ENCODE assay signal across 17 cellular contexts in the genomic region with DNA sequence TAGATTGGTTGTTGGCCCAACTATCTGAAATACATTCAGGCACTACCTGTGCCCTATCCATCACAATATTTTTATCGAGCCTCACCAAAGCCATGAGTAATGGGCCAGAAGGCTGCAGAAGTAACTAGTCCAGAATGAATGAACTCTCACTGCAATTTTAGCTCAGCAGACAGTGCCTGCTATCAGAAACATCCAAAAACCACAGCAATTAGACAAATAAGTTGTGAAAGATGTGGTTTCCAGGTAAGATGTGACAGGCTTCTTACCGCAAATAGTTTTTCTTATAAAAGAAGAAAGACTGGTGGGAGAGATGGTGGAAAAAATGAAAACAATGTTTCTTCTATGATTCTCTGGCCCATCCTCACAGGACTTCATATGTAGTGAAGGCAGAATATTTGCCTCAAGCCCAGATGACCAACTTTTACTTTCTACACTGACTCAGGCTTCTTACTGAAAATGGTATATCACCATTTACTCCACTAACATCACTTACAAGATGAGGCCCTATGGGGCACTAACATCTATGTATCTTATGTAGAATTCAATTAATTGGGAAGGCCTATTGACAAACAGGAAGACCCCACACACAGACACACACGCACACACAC. TPM values are rescaled to one million over a fixed set of nuclear protein-coding genes. Genes with fewer than 3 reads are reported as not detected.
A peak's percentile ranks its signal among the peaks of the same experiment; 100 is the strongest.
DNase-seq lines count a peak whose midpoint lies in the region; ATAC-seq, FAIRE-seq and TF ChIP-seq lines count a peak whose summit lies in the region.
"Had no signal": no experiment of that assay in that cellular context is flagged by ENCODE, and none has a peak within 500 bp of the region (broad histone marks: within the 10 kb centered on the region; RNA-seq: fewer than 3 reads in every experiment).

No MANE protein-coding gene starts in this region.

- WGBS in trophoblast cell (ENCODE audit: extremely low coverage, insufficient coverage, insufficient read length): no CpG with 5 or more reads among the region's 3 CpGs

- H3K4me3 Mint-ChIP-seq in activated CD4-positive, alpha-beta T cell treated with anti-CD3 and anti-CD28 coated beads, Interleukin-2, amount 10 ng/mL, durations not matched to agents 24 days and 14 days: peak overlapping the region; percentile 62

- peak overlapping the region; percentile 91 for H3K27ac Mint-ChIP-seq in activated CD4-positive, alpha-beta T cell treated with anti-CD3 and anti-CD28 coated beads, Interleukin-2, amount 10 ng/mL, durations not matched to agents 24 days and 14 days

- H4K12ac ChIP-seq in trophoblast cell (ENCODE audit: low read depth, low read length): no peak overlapping the region

- peaks cover 57% of the 10 kb centered on the region for H3K4me1 Mint-ChIP-seq in activated CD4-positive, alpha-beta T cell treated with anti-CD3 and anti-CD28 coated beads, Interleukin-2, amount 10 ng/mL, durations not matched to agents 24 days and 14 days

- H3K9ac ChIP-seq in MM.1S (ENCODE audit: low read length) (no peak overlapping the region), trophoblast cell (ENCODE audit: low read length) (no peak overlapping the region), kidney (ENCODE audit: low read length in 2 of 2) (no peak overlapping the region)

- H3K4me3 ChIP-seq in MM.1S (ENCODE audit: low read length) (no peak overlapping the region), trophoblast cell (ENCODE audit: low read depth, low read length) (no peak overlapping the region), kidney (ENCODE audit: low read length in 2 of 2) (no peak overlapping the region)
- H3K4me3 ChIP-seq: A549, vagina had no signal

- H3K4me1 ChIP-seq in MM.1S (ENCODE audit: low read length) (peaks cover 38% of the 10 kb centered on the region), trophoblast cell (ENCODE audit: control insufficient read depth in 1 of 2, insufficient read depth in 2 of 2, low read length in 2 of 2) (no peaks in the 10 kb centered on the region), kidney (ENCODE audit: control insufficient read depth in 1 of 2, insufficient read depth in 1 of 2, low read depth in 1 of 2, low read length in 2 of 2) (peaks cover 9 to 15% of the 10 kb centered on the region in 2 donors)

- TF ChIP-seq CTCF in MM.1S (IDR thresholded peaks at IDR 0.05; ENCODE audit: low read length) (no peak), kidney (IDR thresholded peaks at IDR 0.05; ENCODE audit: borderline replicate concordance, extremely low read depth, insufficient read depth) (no peak)

- H2BK12ac ChIP-seq in trophoblast cell (ENCODE audit: low read length): no peak overlapping the region

- FAIRE-seq in kidney (lab: Jason Lieb, UNC): no peak
- FAIRE-seq: A549 had no signal

- H3F3A ChIP-seq in MM.1S (ENCODE audit: insufficient read depth, low read length): peaks cover 24% of the 10 kb centered on the region

- H4K20me1 ChIP-seq in MM.1S (ENCODE audit: insufficient read depth, low read length): no peaks in the 10 kb centered on the region

- H3K79me2 ChIP-seq in MM.1S (ENCODE audit: low read length) (peaks cover 64% of the 10 kb centered on the region), trophoblast cell (ENCODE audit: control insufficient read depth, insufficient read depth, low read length, poor library complexity) (no peaks in the 10 kb centered on the region)

- H3K36me3 Mint-ChIP-seq in activated CD4-positive, alpha-beta T cell treated with anti-CD3 and anti-CD28 coated beads, Interleukin-2, amount 10 ng/mL, durations not matched to agents 24 days and 14 days (ENCODE audit: low read depth): peaks cover 21% of the 10 kb centered on the region

- H3K27ac ChIP-seq in MM.1S (ENCODE audit: low read length): no peak overlapping the region
- H3K27ac ChIP-seq in angular gyrus (ENCODE audit: low read depth, low read length): peak overlapping the region; percentile 94
- H3K27ac ChIP-seq in trophoblast cell (ENCODE audit: low read depth, low read length): no peak overlapping the region
- H3K27ac ChIP-seq in kidney (ENCODE audit: low read depth in 2 of 2, low read length in 2 of 2): no peak overlapping the region
- H3K27ac ChIP-seq: vagina had no signal

- H3K14ac ChIP-seq in trophoblast cell (ENCODE audit: low read length): no peak overlapping the region

- H3K9me3 ChIP-seq in MM.1S (replicated peaks; ENCODE audit: insufficient read depth, low read length) (no peaks in the 10 kb centered on the region), trophoblast cell (ENCODE audit: insufficient read depth, low read depth, low read length) (no peaks in the 10 kb centered on the region), kidney (ENCODE audit: control insufficient read depth in 1 of 2, low read length in 2 of 2) (no peaks in the 10 kb centered on the region)
- H3K9me3 ChIP-seq: A549, Caco-2, vagina had no signal

- H2BK5ac ChIP-seq in trophoblast cell (ENCODE audit: low read depth, low read length, poor library complexity): no peak overlapping the region

- no peaks in the 10 kb centered on the region for H3K79me1 ChIP-seq in trophoblast cell (ENCODE audit: low read length)

- no peak overlapping the region for H2AK5ac ChIP-seq in trophoblast cell (ENCODE audit: low read length)

- H3K18ac ChIP-seq in trophoblast cell (ENCODE audit: low read length): no peak overlapping the region

- ATAC-seq in HG02588 (IDR thresholded peaks at IDR 0.05; ENCODE audit: unreplicated experiment): no peak
- ATAC-seq: A549, left colon had no signal

- no peak overlapping the region for H4K8ac ChIP-seq in trophoblast cell (ENCODE audit: low read depth, low read length)

- H3K23ac ChIP-seq in trophoblast cell (ENCODE audit: low read length): no peak overlapping the region

- H3K27me3 Mint-ChIP-seq in activated CD4-positive, alpha-beta T cell treated with anti-CD3 and anti-CD28 coated beads, Interleukin-2, amount 10 ng/mL, durations not matched to agents 24 days and 14 days: no peaks in the 10 kb centered on the region

- H3K4me2 ChIP-seq in MM.1S (ENCODE audit: low read depth, low read length): peak overlapping the region; percentile 30; the same call in 1 of the 2 replicates
- H3K4me2 ChIP-seq in trophoblast cell (ENCODE audit: low read length): no peak overlapping the region

- no peak overlapping the region for H4K91ac ChIP-seq in trophoblast cell (ENCODE audit: low read depth, low read length)

- H3K27me3 ChIP-seq in MM.1S (replicated peaks; ENCODE audit: insufficient read depth, low read length) (0 out of 2 replicates have a peak, but pooled peaks cover 3% of the 10 kb centered on the region), trophoblast cell (ENCODE audit: insufficient read depth, low read length) (no peaks in the 10 kb centered on the region)
- H3K27me3 ChIP-seq: vagina had no signal

- no peaks in the 10 kb centered on the region for H3K9me2 ChIP-seq in MM.1S (replicated peaks; ENCODE audit: insufficient read depth, low read length)

- H3K4ac ChIP-seq in trophoblast cell (ENCODE audit: low read depth, low read length): no peak overlapping the region

- H3K36me3 ChIP-seq in MM.1S (replicated peaks; ENCODE audit: insufficient read depth, low read length) (no peaks in the 10 kb centered on the region), trophoblast cell (ENCODE audit: control insufficient read depth in 1 of 2, insufficient read depth in 2 of 2, low read length in 2 of 2) (no peaks in the 10 kb centered on the region), kidney (ENCODE audit: control insufficient read depth in 1 of 2, insufficient read depth in 2 of 2, low read length in 2 of 2) (no peaks in the 10 kb centered on the region)
- H3K36me3 ChIP-seq: vagina had no signal

- H3K9me3 Mint-ChIP-seq in activated CD4-positive, alpha-beta T cell treated with anti-CD3 and anti-CD28 coated beads, Interleukin-2, amount 10 ng/mL, durations not matched to agents 24 days and 14 days: no peaks in the 10 kb centered on the region

- H2AFZ ChIP-seq in MM.1S (ENCODE audit: low read length): no peak overlapping the region
- H2AFZ ChIP-seq in trophoblast cell (ENCODE audit: insufficient read depth, low read length, poor library complexity): no peak overlapping the region

- DNase-seq in activated CD4-positive, alpha-beta T cell treated with anti-CD3 and anti-CD28 coated beads, Interleukin-2, amount 10 ng/mL, durations not matched to agents 24 days and 14 days: peak; percentile 65
- no peak for DNase-seq in activated CD4-positive, alpha-beta T cell treated with anti-CD3 and anti-CD28 coated beads, Interleukin-2, amount 50 U/mL, for 48 hours
- peak; percentile 60 for DNase-seq in MM.1S
- peak; percentile 83 to 94 for DNase-seq in trophoblast cell
- no peak for DNase-seq in kidney
- no peak for DNase-seq in NCI-H1436 (lab: John Stamatoyannopoulos, UW)
- DNase-seq: Caco-2, GF-D8, GOT3, left colon had no signal

- intact Hi-C loops in activated CD4-positive, alpha-beta T cell treated with anti-CD3 and anti-CD28 coated beads, Interleukin-2, amount 10 ng/mL, durations not matched to agents 24 days and 14 days (cut with micrococcal nuclease): loop anchor here (1.0 to 2.0 kb wide), 2 partner anchors 10 to 26 kb away; a partner anchor contains a TSS
- intact Hi-C loops in kidney (cut with DNase I): no loop called here

- H2BK120ac ChIP-seq in trophoblast cell (ENCODE audit: insufficient read depth, low read length, poor library complexity): no peak overlapping the region

RNA-seq across cellular contexts. Expression of a gene that starts 9.8 kb away (rescaled TPM):
- total RNA-seq in activated CD4-positive, alpha-beta T cell treated with anti-CD3 and anti-CD28 coated beads, Interleukin-2, amount 10 ng/mL, durations not matched to agents 24 days and 14 days: 23.5 TPM in 2 replicates
- polyA plus RNA-seq in trophoblast cell (2013): 6.5 and 7.2 TPM in 2 replicates
- 29.0 TPM for total RNA-seq in kidney
- polyA plus RNA-seq in kidney (ENCODE audit: insufficient read depth, low read depth, low replicate concordance): 15.7 TPM

RNA-seq across cellular contexts. Expression of a gene that starts 46.4 kb away (rescaled TPM):
- 32.6 and 35.2 TPM in 2 replicates for total RNA-seq in activated CD4-positive, alpha-beta T cell treated with anti-CD3 and anti-CD28 coated beads, Interleukin-2, amount 10 ng/mL, durations not matched to agents 24 days and 14 days
- polyA plus RNA-seq in trophoblast cell (2013): 5.0 and 5.4 TPM in 2 replicates
- 13.8 TPM for total RNA-seq in kidney
- polyA plus RNA-seq in kidney (ENCODE audit: insufficient read depth, low read depth, low replicate concordance): 7.8 TPM

RNA-seq across cellular contexts. Expression of a gene that starts 48.1 kb away (rescaled TPM):
- total RNA-seq in activated CD4-positive, alpha-beta T cell treated with anti-CD3 and anti-CD28 coated beads, Interleukin-2, amount 10 ng/mL, durations not matched to agents 24 days and 14 days: not detected in 2 replicates
- not detected in 2 replicates for polyA plus RNA-seq in trophoblast cell (2013)
- total RNA-seq in kidney: not detected
- polyA plus RNA-seq in kidney (ENCODE audit: insufficient read depth, low read depth, low replicate concordance): not detected
- total RNA-seq: Caco-2, fibroblast of lung, left colon, renal cortical epithelial cell, SK-MEL-5, vagina had no signal
- polyA plus RNA-seq: A549, fibroblast of lung had no signal

Comparison
In these comparisons a context has a peak if more than half of its experiments do, and no peak if none do; other contexts are left out.
1. DNase-seq: peak in activated CD4-positive, alpha-beta T cell treated with anti-CD3 and anti-CD28 coated beads, Interleukin-2, amount 10 ng/mL, durations not matched to agents 24 days and 14 days (single experiment), MM.1S (single experiment) and trophoblast cell (2 of 2); none in activated CD4-positive, alpha-beta T cell treated with anti-CD3 and anti-CD28 coated beads, Interleukin-2, amount 50 U/mL, for 48 hours (0 of 2), kidney (single experiment) and NCI-H1436 (single experiment).